ENCODE assay signal across 8 cellular contexts in genomic region chr17:2394775-2395191, GRCh38. TPM values are rescaled to one million over a fixed set of nuclear protein-coding genes. Genes with fewer than 3 reads are reported as not detected.
A peak's percentile ranks its signal among the peaks of the same experiment; 100 is the strongest.
DNase-seq lines count a peak whose midpoint lies in the region; ATAC-seq and TF ChIP-seq lines count a peak whose summit lies in the region.
"Had no signal": no experiment of that assay in that cellular context is flagged by ENCODE, and none has a peak within 500 bp of the region (broad histone marks: within the 10 kb centered on the region; RNA-seq: fewer than 3 reads in every experiment).

No MANE protein-coding gene starts in this region.

- H3K4me2 ChIP-seq in Karpas-422 (ENCODE audit: low read depth, low read length, poor library complexity, severe bottlenecking) (peak overlapping the region; percentile 36), mesendoderm (ENCODE audit: low read length) (no peak overlapping the region)

- DNase-seq in Karpas-422: no peak
- no peak for DNase-seq in ascending aorta (ENCODE audit: low spot score in 2 of 2)
- DNase-seq in lower lobe of right lung: no peak
- no peak for DNase-seq in NCI-H1694 (lab: John Stamatoyannopoulos, UW)
- no peak for DNase-seq in mesendoderm
- DNase-seq: PC-9 had no signal

- H2BK120ac ChIP-seq in mesendoderm (ENCODE audit: low read depth, low read length): no peak overlapping the region

- ATAC-seq in lower lobe of right lung (no peak), HG03521 (IDR thresholded peaks at IDR 0.05; ENCODE audit: unreplicated experiment) (no peak)

- H4K5ac ChIP-seq in mesendoderm (ENCODE audit: low read length): no peak overlapping the region

- no peak overlapping the region for H3K18ac ChIP-seq in mesendoderm (ENCODE audit: low read length)

- H4K8ac ChIP-seq in mesendoderm (ENCODE audit: low read depth, low read length): no peak overlapping the region

- no peak overlapping the region for H2AFZ ChIP-seq in Karpas-422 (ENCODE audit: low read length)
- H2AFZ ChIP-seq: PC-9 had no signal

- H3K9ac ChIP-seq in Karpas-422 (ENCODE audit: low read length) (0 out of 2 replicates have a peak overlapping the region, but pooled peaks have one; percentile 61), subcutaneous abdominal adipose tissue (ENCODE audit: low read length in 5 of 5) (no peak overlapping the region), mesendoderm (ENCODE audit: low read length) (no peak overlapping the region)

- peaks cover 66% of the 10 kb centered on the region for H3K79me2 ChIP-seq in Karpas-422 (ENCODE audit: low read length)
- peaks cover 12% of the 10 kb centered on the region for H3K79me2 ChIP-seq in mesendoderm (ENCODE audit: control insufficient read depth, insufficient read depth, low read length)

- H2AK5ac ChIP-seq in mesendoderm (ENCODE audit: low read length): no peak overlapping the region

- no peak overlapping the region for H2BK15ac ChIP-seq in mesendoderm (replicated peaks; ENCODE audit: low read depth)

- H3K36me3 ChIP-seq in Karpas-422 (ENCODE audit: insufficient read depth, low read length): 0 out of 2 replicates have a peak, but pooled peaks cover 4% of the 10 kb centered on the region
- peaks cover 0 to under 1% of the 10 kb centered on the region in 2 donors for H3K36me3 ChIP-seq in ascending aorta
- no peaks in the 10 kb centered on the region for H3K36me3 ChIP-seq in lower lobe of right lung
- H3K36me3 ChIP-seq in subcutaneous abdominal adipose tissue (ENCODE audit: control insufficient read depth in 5 of 5, insufficient read depth in 5 of 5, low read length in 5 of 5): no peaks in the 10 kb centered on the region
- no peaks in the 10 kb centered on the region for H3K36me3 ChIP-seq in mesendoderm (ENCODE audit: control insufficient read depth, insufficient read depth, low read length)

- H3K4me1 ChIP-seq in Karpas-422 (ENCODE audit: low read length) (peaks cover 70% of the 10 kb centered on the region), ascending aorta (peaks cover 41 to 66% of the 10 kb centered on the region in 2 donors), lower lobe of right lung (peaks cover 79% of the 10 kb centered on the region), subcutaneous abdominal adipose tissue (ENCODE audit: control insufficient read depth in 5 of 5, insufficient read depth in 5 of 5, low read length in 5 of 5) (peaks cover 43 to 88% (median 79%) of the 10 kb centered on the region in 5 donors), mesendoderm (ENCODE audit: control insufficient read depth, low read depth, low read length) (peaks cover 7% of the 10 kb centered on the region)

- H4K20me1 ChIP-seq in Karpas-422 (ENCODE audit: insufficient read depth, low read depth, low read length): peaks cover 25% of the 10 kb centered on the region

- H3K9me3 ChIP-seq in Karpas-422 (ENCODE audit: low read length) (no peaks in the 10 kb centered on the region), ascending aorta (no peaks in the 10 kb centered on the region), lower lobe of right lung (no peaks in the 10 kb centered on the region), subcutaneous abdominal adipose tissue (ENCODE audit: control insufficient read depth in 5 of 5, low read length in 5 of 5) (no peaks in the 10 kb centered on the region)

- no peaks in the 10 kb centered on the region for H3K9me2 ChIP-seq in Karpas-422 (replicated peaks; ENCODE audit: insufficient read depth, low read length)

- TF ChIP-seq CTCF in ascending aorta (IDR thresholded peaks at IDR 0.05): no peak
- no peak for TF ChIP-seq CTCF in lower lobe of right lung (IDR thresholded peaks at IDR 0.05)

- no peak overlapping the region for H3K27ac ChIP-seq in Karpas-422 (ENCODE audit: low read length)
- peak overlapping the region; percentile 97 to 98 for H3K27ac ChIP-seq in ascending aorta
- H3K27ac ChIP-seq in lower lobe of right lung: peak overlapping the region; percentile 100
- peak overlapping the region; percentile 96 for H3K27ac ChIP-seq in subcutaneous abdominal adipose tissue (ENCODE audit: low read depth, low read length)
- no peak overlapping the region for H3K27ac ChIP-seq in mesendoderm (ENCODE audit: low read depth, low read length)
- H3K27ac ChIP-seq: PC-9 had no signal

- H3K27me3 ChIP-seq in Karpas-422 (ENCODE audit: low read length): no peaks in the 10 kb centered on the region
- H3K27me3 ChIP-seq in ascending aorta: no peaks in the 10 kb centered on the region
- H3K27me3 ChIP-seq in lower lobe of right lung (ENCODE audit: low read depth): no peaks in the 10 kb centered on the region
- H3K27me3 ChIP-seq in subcutaneous abdominal adipose tissue (ENCODE audit: control insufficient read depth in 5 of 5, insufficient read depth in 4 of 5, low read length in 5 of 5): no peaks in the 10 kb centered on the region
- no peaks in the 10 kb centered on the region for H3K27me3 ChIP-seq in mesendoderm (ENCODE audit: insufficient read depth, low read length, poor library complexity)

- H2BK5ac ChIP-seq in mesendoderm (ENCODE audit: low read length): no peak overlapping the region

- WGBS in mesendoderm (ENCODE audit: extremely low coverage, insufficient coverage, low lambda C conversion rate): no CpG with 5 or more reads among the region's 16 CpGs

- H3K4ac ChIP-seq in mesendoderm (ENCODE audit: low read depth, low read length): no peak overlapping the region

- intact Hi-C loops in ascending aorta (cut with DNase I): loop anchor here (5.0 to 10.0 kb wide), 4 partner anchors 92 to 1270 kb away; partner anchors contain the start of genes CLUH, EMC6, HIC1 and SMG6
- intact Hi-C loops in lower lobe of right lung (cut with DNase I): no loop called here

- H3K56ac ChIP-seq in mesendoderm (ENCODE audit: low read length): no peak overlapping the region

- peaks cover 15% of the 10 kb centered on the region for H3K79me1 ChIP-seq in mesendoderm (ENCODE audit: low read length)

- H3K4me3 ChIP-seq in Karpas-422 (ENCODE audit: low read length) (no peak overlapping the region), ascending aorta (no peak overlapping the region), lower lobe of right lung (no peak overlapping the region), subcutaneous abdominal adipose tissue (ENCODE audit: low read depth in 1 of 5, low read length in 5 of 5) (peak overlapping the region in 1 of 5 donors; percentile 27), mesendoderm (ENCODE audit: low read length) (no peak overlapping the region)
- H3K4me3 ChIP-seq: PC-9 had no signal

- H3K23ac ChIP-seq in mesendoderm (ENCODE audit: low read length): no peak overlapping the region

RNA-seq across cellular contexts. Expression of gene MNT, which starts 6.1 kb away (rescaled TPM):
- total RNA-seq in Karpas-422 (2014; rRNA removed; shearing (Covaris generic); ENCODE audit: low replicate concordance): 6.3 and 18.8 TPM in 2 replicates
- total RNA-seq in ascending aorta: 4.9 TPM
- 32.6 TPM for total RNA-seq in lower lobe of right lung
- 10.1 TPM for polyA plus RNA-seq in mesendoderm (2013, experiment 1 of 2)
- polyA plus RNA-seq in mesendoderm (2013, experiment 2 of 2): 10.7 TPM

RNA-seq across cellular contexts. Expression of gene SGSM2, which starts 57.5 kb away (rescaled TPM):
- 64.0 and 71.9 TPM in 2 replicates for total RNA-seq in Karpas-422 (2014; rRNA removed; shearing (Covaris generic); ENCODE audit: low replicate concordance)
- 127 TPM for total RNA-seq in ascending aorta
- total RNA-seq in lower lobe of right lung: 55.4 TPM
- 9.5 TPM for polyA plus RNA-seq in mesendoderm (2013, experiment 1 of 2)
- polyA plus RNA-seq in mesendoderm (2013, experiment 2 of 2): 10.1 TPM

RNA-seq across cellular contexts. Expression of gene TSR1, which starts 58.5 kb away (rescaled TPM):
- 42.1 and 65.2 TPM in 2 replicates for total RNA-seq in Karpas-422 (2014; rRNA removed; shearing (Covaris generic); ENCODE audit: low replicate concordance)
- total RNA-seq in ascending aorta (16.9 TPM), lower lobe of right lung (18.8 TPM)
- 57.2 TPM for polyA plus RNA-seq in mesendoderm (2013, experiment 1 of 2)
- 56.6 TPM for polyA plus RNA-seq in mesendoderm (2013, experiment 2 of 2)

Comparison
In these comparisons a context has a peak if more than half of its experiments do, and no peak if none do; other contexts are left out.
1. H3K27ac ChIP-seq: peak in ascending aorta (2 of 2), lower lobe of right lung (single experiment) and subcutaneous abdominal adipose tissue (single experiment); none in Karpas-422 (single experiment) and mesendoderm (single experiment).